ENCODE assay signal across 35 cellular contexts in the genomic region with DNA sequence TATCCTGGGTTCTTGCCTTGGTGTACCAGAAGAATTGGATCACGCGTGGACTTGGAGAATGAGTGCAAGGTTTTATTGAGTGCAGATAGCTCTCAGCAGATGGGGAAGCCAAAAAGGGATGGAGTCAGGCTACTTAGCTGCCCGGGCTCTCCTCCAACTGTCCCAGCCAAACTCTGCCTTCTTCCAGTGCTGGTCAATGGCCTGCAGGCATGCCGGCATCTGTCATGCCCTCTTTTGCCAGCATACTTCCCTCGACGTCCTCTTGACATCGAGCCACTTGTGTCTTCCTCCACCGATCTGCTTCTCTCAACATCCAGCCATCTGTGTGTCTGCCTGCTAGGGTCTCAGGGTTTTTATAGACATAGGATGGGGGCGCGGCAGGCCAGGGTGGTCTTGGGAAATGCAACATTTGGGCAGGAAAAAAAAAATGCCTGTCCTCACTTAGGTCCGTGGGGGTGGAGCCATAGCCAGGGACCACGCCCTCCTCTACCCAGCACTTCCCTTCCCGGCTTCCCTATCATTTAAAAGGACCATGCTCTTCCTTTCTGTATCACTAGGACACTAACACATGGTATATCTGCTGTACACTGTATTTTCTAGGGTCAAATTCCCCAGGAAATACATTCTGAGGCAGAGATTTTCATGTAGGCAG. TPM values are rescaled to one million over a fixed set of nuclear protein-coding genes. Genes with fewer than 3 reads are reported as not detected.
A peak's percentile ranks its signal among the peaks of the same experiment; 100 is the strongest.
DNase-seq lines count a peak whose midpoint lies in the region; ATAC-seq and TF ChIP-seq lines count a peak whose summit lies in the region.
"Had no signal": no experiment of that assay in that cellular context is flagged by ENCODE, and none has a peak within 500 bp of the region (broad histone marks: within the 10 kb centered on the region; RNA-seq: fewer than 3 reads in every experiment).

No MANE protein-coding gene starts in this region.

- H2AFZ ChIP-seq in neuronal stem cell (ENCODE audit: low read length): no peak overlapping the region
- H2AFZ ChIP-seq: hepatocyte had no signal

- no peak overlapping the region for H3K4ac ChIP-seq in neuronal stem cell (ENCODE audit: low read length)

- H3K14ac ChIP-seq in neuronal stem cell (ENCODE audit: low read length): no peak overlapping the region

- peak overlapping the region; percentile 53 for H2AK5ac ChIP-seq in neuronal stem cell (ENCODE audit: low read depth, low read length)

- intact Hi-C loops in activated CD4-positive, alpha-beta memory T cell treated with anti-CD3 and anti-CD28 coated beads for 36 hours (cut with micrococcal nuclease): no loop called here

- no CpG with 5 or more reads among the region's 13 CpGs for WGBS in neuronal stem cell (ENCODE audit: extremely low coverage in 2 of 2, insufficient read length in 2 of 2, insufficient replicate concordance in 1 of 2), 2 donors

- no peak overlapping the region for H3K27ac Mint-ChIP-seq in activated CD4-positive, alpha-beta memory T cell treated with anti-CD3 and anti-CD28 coated beads for 36 hours
- H3K27ac Mint-ChIP-seq in activated naive CD8-positive, alpha-beta T cell treated with anti-CD3 and anti-CD28 coated beads, Interleukin-2, amount 50 U/mL, for 24 hours: no peak overlapping the region
- H3K27ac Mint-ChIP-seq: activated CD8-positive, alpha-beta T cell treated with anti-CD3 and anti-CD28 coated beads for 36 hours; activated T-helper 1 cell treated with anti-CD3 and anti-CD28 coated beads, Interleukin-12 subunit alpha, Interleukin-12 subunit beta, Interleukin-2, Interleukin-4 antibody, amounts not matched to agents 30 ng/mL and 10 ng/mL and 1 ng/mL, durations not matched to agents 14 hours and 24 hours and 36 hours; memory B cell had no signal

- peak; percentile 9 for DNase-seq in CD1c-positive myeloid dendritic cell (ENCODE audit: extremely low spot score)
- DNase-seq in NCI-H524 (lab: John Stamatoyannopoulos, UW): peak; percentile 25 to 70
- peak; percentile 34 for DNase-seq in fibroblast of the aortic adventitia (ENCODE audit: low read depth)
- DNase-seq in neuronal stem cell (ENCODE audit: low spot score): no peak
- no peak for DNase-seq in stimulated activated CD4-positive, alpha-beta T cell treated with anti-CD3 and anti-CD28 coated beads, Interleukin-2, amount 100 ng/mL, for 24 hours
- no peak for DNase-seq in activated CD4-positive, alpha-beta memory T cell treated with anti-CD3 and anti-CD28 coated beads for 36 hours
- DNase-seq in activated naive CD8-positive, alpha-beta T cell treated with anti-CD3 and anti-CD28 coated beads, Interleukin-2, amount 50 U/mL, for 24 hours: no peak
- DNase-seq: activated CD4-positive, alpha-beta T cell treated with anti-CD3 and anti-CD28 coated beads for 1 hour; activated CD8-positive, alpha-beta memory T cell treated with anti-CD3 and anti-CD28 coated beads, Interleukin-2, amount 50 U/mL, for 48 hours; activated CD8-positive, alpha-beta T cell treated with anti-CD3 and anti-CD28 coated beads for 36 hours; activated naive CD4-positive, alpha-beta T cell treated with Interleukin-2 at 50 U/mL for 16 hours; adrenal gland; BE2C; body of pancreas; DMS153; esophagus squamous epithelium; HCEC 1CT; Kasumi-1; NCI-H146; NCI-H2107; NCI-H510A; PC-3; posterior cingulate gyrus; SHP77; stimulated activated CD4-positive, alpha-beta T cell treated with anti-CD3 and anti-CD28 coated beads, Interleukin-12 subunit alpha, Interleukin-12 subunit beta, amount 100 ng/mL, for 4 hours; stimulated activated CD4-positive, alpha-beta T cell treated with anti-CD3 and anti-CD28 coated beads, Interleukin-4, amount 100 ng/mL, for 24 hours; T-helper 2 cell; tibial artery had no signal

- no peak overlapping the region for H4K91ac ChIP-seq in neuronal stem cell (ENCODE audit: low read depth, low read length, poor library complexity)

- no peak overlapping the region for H3K23ac ChIP-seq in neuronal stem cell (ENCODE audit: low read depth, low read length, poor library complexity)

- no peak overlapping the region for H2BK120ac ChIP-seq in neuronal stem cell (ENCODE audit: low read depth, low read length)

- no peaks in the 10 kb centered on the region for H3K27me3 ChIP-seq in neuronal stem cell (ENCODE audit: control insufficient read depth in 3 of 3, insufficient read depth in 3 of 3, low read depth in 1 of 3, low read length in 3 of 3)
- H3K27me3 ChIP-seq: adrenal gland, BE2C, body of pancreas, esophagus squamous epithelium, gastrocnemius medialis, hepatocyte, tibial artery had no signal

- CTCF ChIA-PET in activated CD4-positive, alpha-beta memory T cell treated with anti-CD3 and anti-CD28 coated beads for 36 hours (lab: Charles Lee): no interaction called here

- no peak overlapping the region for H3K4me3 Mint-ChIP-seq in activated CD4-positive, alpha-beta memory T cell treated with anti-CD3 and anti-CD28 coated beads for 36 hours
- no peak overlapping the region for H3K4me3 Mint-ChIP-seq in activated naive CD8-positive, alpha-beta T cell treated with anti-CD3 and anti-CD28 coated beads, Interleukin-2, amount 50 U/mL, for 24 hours
- H3K4me3 Mint-ChIP-seq: activated CD8-positive, alpha-beta T cell treated with anti-CD3 and anti-CD28 coated beads for 36 hours; activated T-helper 1 cell treated with anti-CD3 and anti-CD28 coated beads, Interleukin-12 subunit alpha, Interleukin-12 subunit beta, Interleukin-2, Interleukin-4 antibody, amounts not matched to agents 30 ng/mL and 10 ng/mL and 1 ng/mL, durations not matched to agents 14 hours and 24 hours and 36 hours; memory B cell had no signal

- no peak overlapping the region for H3K27ac ChIP-seq in neuronal stem cell (replicated peaks; ENCODE audit: low read length)
- H3K27ac ChIP-seq: adrenal gland, body of pancreas, esophagus squamous epithelium, gastrocnemius medialis, hepatocyte, tibial artery had no signal

- POLR2A ChIA-PET in activated CD4-positive, alpha-beta memory T cell treated with anti-CD3 and anti-CD28 coated beads for 36 hours (lab: Charles Lee): no interaction called here

- H3K18ac ChIP-seq in neuronal stem cell (ENCODE audit: low read length): peak overlapping the region; percentile 91

- H3K9me3 ChIP-seq in neuronal stem cell (replicated peaks in 1 of 2; ENCODE audit: control insufficient read depth in 2 of 2, insufficient read depth in 1 of 2, low read depth in 1 of 2, low read length in 2 of 2): no peaks in the 10 kb centered on the region
- H3K9me3 ChIP-seq: adrenal gland, BE2C, body of pancreas, esophagus squamous epithelium, gastrocnemius medialis, tibial artery had no signal

- H2BK12ac ChIP-seq in neuronal stem cell (ENCODE audit: low read length): no peak overlapping the region

- no peak overlapping the region for H3K4me2 ChIP-seq in neuronal stem cell (ENCODE audit: insufficient read depth, low read length, poor library complexity, severe bottlenecking)
- H3K4me2 ChIP-seq: hepatocyte had no signal

- H3K9ac ChIP-seq in neuronal stem cell (ENCODE audit: low read depth, low read length, poor library complexity): no peak overlapping the region

- peaks cover 17 to 30% of the 10 kb centered on the region in 2 donors for H3K4me1 ChIP-seq in neuronal stem cell (ENCODE audit: control insufficient read depth in 2 of 2, insufficient read depth in 1 of 2, low read depth in 1 of 2, low read length in 2 of 2)
- H3K4me1 ChIP-seq: adrenal gland, BE2C, body of pancreas had no signal

- H3K36me3 Mint-ChIP-seq in activated CD4-positive, alpha-beta memory T cell treated with anti-CD3 and anti-CD28 coated beads for 36 hours: no peaks in the 10 kb centered on the region
- no peaks in the 10 kb centered on the region for H3K36me3 Mint-ChIP-seq in activated naive CD8-positive, alpha-beta T cell treated with anti-CD3 and anti-CD28 coated beads, Interleukin-2, amount 50 U/mL, for 24 hours (ENCODE audit: low read depth)
- H3K36me3 Mint-ChIP-seq: memory B cell had no signal

- no peak for ATAC-seq in activated naive CD8-positive, alpha-beta T cell treated with anti-CD3 and anti-CD28 coated beads, Interleukin-2, amount 50 U/mL, for 24 hours
- no peak for ATAC-seq in HG02798 (IDR thresholded peaks at IDR 0.05; ENCODE audit: poor library complexity, unreplicated experiment)
- ATAC-seq: activated CD8-positive, alpha-beta T cell treated with anti-CD3 and anti-CD28 coated beads for 36 hours; body of pancreas; HepG2; PC-3 had no signal

- no peak overlapping the region for H4K8ac ChIP-seq in neuronal stem cell (ENCODE audit: low read depth, low read length)

- H3K36me3 ChIP-seq in neuronal stem cell (replicated peaks in 1 of 2; ENCODE audit: control insufficient read depth in 2 of 2, insufficient read depth in 2 of 2, low read length in 2 of 2): no peaks in the 10 kb centered on the region
- H3K36me3 ChIP-seq: adrenal gland, BE2C, esophagus squamous epithelium, gastrocnemius medialis, tibial artery had no signal

- H3K4me1 Mint-ChIP-seq in activated CD4-positive, alpha-beta memory T cell treated with anti-CD3 and anti-CD28 coated beads for 36 hours (ENCODE audit: low read depth): no peaks in the 10 kb centered on the region
- H3K4me1 Mint-ChIP-seq in activated naive CD8-positive, alpha-beta T cell treated with anti-CD3 and anti-CD28 coated beads, Interleukin-2, amount 50 U/mL, for 24 hours: no peaks in the 10 kb centered on the region

- H2BK15ac ChIP-seq in neuronal stem cell (ENCODE audit: low read length): no peak overlapping the region

- no peaks in the 10 kb centered on the region for H3K79me1 ChIP-seq in neuronal stem cell (ENCODE audit: low read depth, low read length)

- no peak for TF ChIP-seq CTCF in fibroblast of the aortic adventitia (IDR thresholded peaks at IDR 0.05; ENCODE audit: insufficient read depth, low read length)

- no peak overlapping the region for H3K4me3 ChIP-seq in fibroblast of the aortic adventitia (ENCODE audit: low read depth, low read length)
- H3K4me3 ChIP-seq in neuronal stem cell (ENCODE audit: low read length in 2 of 2): no peak overlapping the region
- H3K4me3 ChIP-seq: adrenal gland, body of pancreas, esophagus squamous epithelium, gastrocnemius medialis, hepatocyte, tibial artery had no signal

- no peaks in the 10 kb centered on the region for H3K27me3 Mint-ChIP-seq in activated CD4-positive, alpha-beta memory T cell treated with anti-CD3 and anti-CD28 coated beads for 36 hours
- H3K27me3 Mint-ChIP-seq in activated naive CD8-positive, alpha-beta T cell treated with anti-CD3 and anti-CD28 coated beads, Interleukin-2, amount 50 U/mL, for 24 hours: no peaks in the 10 kb centered on the region
- H3K27me3 Mint-ChIP-seq: activated CD8-positive, alpha-beta T cell treated with anti-CD3 and anti-CD28 coated beads for 36 hours; memory B cell had no signal

- H3K9me3 Mint-ChIP-seq in activated CD4-positive, alpha-beta memory T cell treated with anti-CD3 and anti-CD28 coated beads for 36 hours: no peaks in the 10 kb centered on the region
- no peaks in the 10 kb centered on the region for H3K9me3 Mint-ChIP-seq in activated naive CD8-positive, alpha-beta T cell treated with anti-CD3 and anti-CD28 coated beads, Interleukin-2, amount 50 U/mL, for 24 hours
- H3K9me3 Mint-ChIP-seq: activated CD8-positive, alpha-beta T cell treated with anti-CD3 and anti-CD28 coated beads for 36 hours; activated T-helper 1 cell treated with anti-CD3 and anti-CD28 coated beads, Interleukin-12 subunit alpha, Interleukin-12 subunit beta, Interleukin-2, Interleukin-4 antibody, amounts not matched to agents 30 ng/mL and 10 ng/mL and 1 ng/mL, durations not matched to agents 14 hours and 24 hours and 36 hours; memory B cell; neural crest cell had no signal

- no peak overlapping the region for H2BK5ac ChIP-seq in neuronal stem cell (ENCODE audit: low read length)

RNA-seq across cellular contexts. Expression of gene BCAR3, which starts 47.0 kb away (rescaled TPM):
- total RNA-seq in fibroblast of the aortic adventitia (ENCODE audit: low replicate concordance): 20.6 and 34.4 TPM in 2 replicates
- polyA plus RNA-seq in neuronal stem cell (2013, experiment 1 of 2): 15.9 TPM
- 16.0 TPM for polyA plus RNA-seq in neuronal stem cell (2013, experiment 2 of 2)
- under 1 TPM; 0.74 to 0.82 TPM for total RNA-seq in activated CD4-positive, alpha-beta memory T cell treated with anti-CD3 and anti-CD28 coated beads for 36 hours

Comparison
In these comparisons a context has a peak if more than half of its experiments do, and no peak if none do; other contexts are left out.
1. DNase-seq: peak in CD1c-positive myeloid dendritic cell (single experiment), NCI-H524 (2 of 2) and fibroblast of the aortic adventitia (single experiment); none in neuronal stem cell (single experiment), stimulated activated CD4-positive, alpha-beta T cell treated with anti-CD3 and anti-CD28 coated beads, Interleukin-2, amount 100 ng/mL, for 24 hours (0 of 2), activated CD4-positive, alpha-beta memory T cell treated with anti-CD3 and anti-CD28 coated beads for 36 hours (single experiment) and activated naive CD8-positive, alpha-beta T cell treated with anti-CD3 and anti-CD28 coated beads, Interleukin-2, amount 50 U/mL, for 24 hours (single experiment).
2. RNA of gene BCAR3, which starts 47.0 kb away (total RNA-seq): 20.6 to 34.4 TPM in fibroblast of the aortic adventitia; 0.74 to 0.82 TPM in activated CD4-positive, alpha-beta memory T cell treated with anti-CD3 and anti-CD28 coated beads for 36 hours; every median in the first group is over 10 times any median in the second.